11 cellular contexts compared by ENCODE assay signal in genomic region chr22:36999463-36999862, GRCh38.
"Had no signal": no experiment of that assay in that cellular context is flagged by ENCODE, and none has a peak within 500 bp of the region (broad histone marks: within the 10 kb centered on the region; RNA-seq: fewer than 3 reads in every experiment).

No MANE protein-coding gene starts in this region.

- DNase-seq: activated CD4-positive, alpha-beta T cell treated with anti-CD3 and anti-CD28 coated beads for 1 hour; activated CD4-positive, alpha-beta T cell treated with anti-CD3 and anti-CD28 coated beads, Interleukin-2, amount 50 U/mL, for 4 hours; activated CD8-positive, alpha-beta memory T cell treated with anti-CD3 and anti-CD28 coated beads, Interleukin-2, amount 10 ng/mL, durations not matched to agents 7 days and 5 days; activated naive CD4-positive, alpha-beta T cell treated with anti-CD3 and anti-CD28 coated beads, Interleukin-2, amount 50 U/mL, for 16 hours; activated T-cell treated with anti-CD3 and anti-CD28 coated beads, Interleukin-2, amount 50 U/mL, for 1 hour; kidney glomerular epithelial cell; psoas muscle; right lobe of liver; spleen had no signal

- H3K27ac ChIP-seq: hepatocyte, psoas muscle, right lobe of liver, spleen, VCaP had no signal

- H3K4me1 ChIP-seq: psoas muscle, right lobe of liver, spleen had no signal

- H3K9me3 ChIP-seq: psoas muscle, right lobe of liver, spleen had no signal

- H3K4me3 ChIP-seq: hepatocyte, psoas muscle, right lobe of liver, spleen had no signal

- H3K27me3 ChIP-seq: hepatocyte, right lobe of liver had no signal

- H3K36me3 ChIP-seq: right lobe of liver, spleen had no signal
